Comparison of ENCODE assay signal across 26 cellular contexts in the genomic region with DNA sequence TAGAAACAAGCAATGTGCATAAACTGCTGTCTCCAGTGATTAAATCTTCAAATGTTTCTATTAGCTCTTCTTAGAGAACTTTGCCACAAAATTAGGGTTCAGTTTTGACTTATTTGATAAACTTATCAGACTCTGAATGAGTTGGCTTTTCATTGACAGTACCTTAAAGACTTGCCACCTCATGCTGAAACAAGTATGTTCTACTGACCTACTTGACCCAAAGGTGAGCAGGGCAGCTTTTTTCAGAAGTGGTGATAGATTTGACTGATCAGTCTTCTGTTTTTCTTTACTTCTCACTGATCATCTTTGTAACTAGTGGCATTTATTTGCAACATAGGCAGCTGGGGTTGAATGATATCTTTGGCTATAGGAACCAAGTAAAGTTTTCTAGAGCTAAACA. TPM values are rescaled to one million over a fixed set of nuclear protein-coding genes. Genes with fewer than 3 reads are reported as not detected.
DNase-seq lines count a peak whose midpoint lies in the region; ATAC-seq, FAIRE-seq and TF ChIP-seq lines count a peak whose summit lies in the region.
"Had no signal": no experiment of that assay in that cellular context is flagged by ENCODE, and none has a peak within 500 bp of the region (broad histone marks: within the 10 kb centered on the region; RNA-seq: fewer than 3 reads in every experiment).

No MANE protein-coding gene starts in this region.

- SMC1A ChIA-PET in GM12878 (lab: Charles Lee; ENCODE audit: uncharacterized antibody, unreplicated experiment), result interaction anchor here (1.5 kb wide), 1 partner anchor 8 kb away, joined by 4 read pairs; a partner anchor contains a TSS

- H3K27ac ChIP-seq in cardiac muscle cell (peak overlapping the region; percentile 52), right atrium auricular region (no peak overlapping the region), GM12878 (ENCODE audit: control insufficient read depth, insufficient read depth) (no peak overlapping the region), pancreas (no peak overlapping the region)
- H3K27ac ChIP-seq: BLaER1 had no signal

- RAD21 ChIA-PET in GM12878 (lab: Charles Lee; ENCODE audit: unreplicated experiment), result no interaction called here

- H3K27me3 ChIP-seq in cardiac muscle cell (no peaks in the 10 kb centered on the region), right atrium auricular region (no peaks in the 10 kb centered on the region), GM12878 (replicated peaks in 1 of 2; ENCODE audit: control insufficient read depth in 2 of 2, insufficient read depth in 2 of 2, low read length in 1 of 2) (no peaks in the 10 kb centered on the region), pancreas (no peaks in the 10 kb centered on the region)
- H3K27me3 ChIP-seq: BE2C, BLaER1 had no signal

- POLR2A ChIA-PET in GM12878 (lab: Charles Lee), result interaction anchor here (0.5 kb wide), 1 partner anchor 42 kb away, joined by 4 read pairs; no protein-coding TSS in a partner anchor

- TF ChIP-seq RAD21 in GM12878 (IDR thresholded peaks at IDR 0.05; ENCODE audit: insufficient read depth, low read depth, low read length), result no peak

- no peak for TF ChIP-seq CTCF in cardiac muscle cell (IDR thresholded peaks at IDR 0.05; ENCODE audit: low read depth, low read length)
- TF ChIP-seq CTCF in right atrium auricular region (IDR thresholded peaks at IDR 0.05), result no peak
- TF ChIP-seq CTCF in GM12878 (IDR thresholded peaks at IDR 0.05 in 2 of 3, conservative IDR thresholded peaks at IDR 0.05 in 1 of 3; ENCODE audit: control insufficient read depth in 2 of 3, extremely low read depth in 1 of 3, insufficient read depth in 1 of 3, low read depth in 3 of 3, low read length in 3 of 3), result no peak
- no peak for TF ChIP-seq CTCF in pancreas (IDR thresholded peaks at IDR 0.05)

- peaks cover 37% of the 10 kb centered on the region for H3K4me1 Mint-ChIP-seq in activated T-helper 17 cell treated with anti-CD3 and anti-CD28 coated beads, Interleukin-2, amount 50 U/mL, for 72 hours

- H3K36me3 ChIP-seq in cardiac muscle cell, result no peaks in the 10 kb centered on the region
- H3K36me3 ChIP-seq in right atrium auricular region, result no peaks in the 10 kb centered on the region
- H3K36me3 ChIP-seq in GM12878 (ENCODE audit: control insufficient read depth in 2 of 2, insufficient read depth in 2 of 2, low read length in 1 of 2), result no peaks in the 10 kb centered on the region
- H3K36me3 ChIP-seq in pancreas, result no peaks in the 10 kb centered on the region
- H3K36me3 ChIP-seq: BE2C had no signal

- no peak overlapping the region for H3K9ac ChIP-seq in GM12878 (ENCODE audit: control insufficient read depth, insufficient read depth, low read length)
- H3K9ac ChIP-seq: BLaER1 had no signal

- no peaks in the 10 kb centered on the region for H3K27me3 Mint-ChIP-seq in activated T-helper 17 cell treated with anti-CD3 and anti-CD28 coated beads, Interleukin-2, amount 50 U/mL, for 72 hours
- H3K27me3 Mint-ChIP-seq: CD4-positive, alpha-beta memory T cell; CD4-positive, CD25-positive, alpha-beta regulatory T cell; CD8-positive, alpha-beta memory T cell had no signal

- H4K20me1 ChIP-seq in GM12878 (ENCODE audit: control insufficient read depth, insufficient read depth), result no peaks in the 10 kb centered on the region

- H3K27ac Mint-ChIP-seq in activated T-helper 17 cell treated with anti-CD3 and anti-CD28 coated beads, Interleukin-2, amount 50 U/mL, for 72 hours, result no peak overlapping the region
- H3K27ac Mint-ChIP-seq: CD14-positive monocyte; CD4-positive, alpha-beta memory T cell; CD4-positive, CD25-positive, alpha-beta regulatory T cell; CD8-positive, alpha-beta memory T cell had no signal

- FAIRE-seq in GM12878 (lab: Jason Lieb, UNC), result no peak
- FAIRE-seq in pancreas (lab: Jason Lieb, UNC), result no peak
- FAIRE-seq: A204.1, GM12891, GM19239 had no signal

- intact Hi-C loops in GM12878 (cut with micrococcal nuclease; ENCODE audit: unreplicated experiment), result no loop called here
- intact Hi-C loops in pancreas (cut with DNase I), result no loop called here

- H3K79me2 ChIP-seq in GM12878 (ENCODE audit: control insufficient read depth, insufficient read depth, low read length), result peaks cover 1% of the 10 kb centered on the region; the same call in 1 of the 2 replicates

- H3K4me3 ChIP-seq in cardiac muscle cell (no peak overlapping the region), right atrium auricular region (no peak overlapping the region), GM12878 (no peak overlapping the region), pancreas (no peak overlapping the region)
- H3K4me3 ChIP-seq: BLaER1 had no signal

- no peak overlapping the region for H3K4me2 ChIP-seq in GM12878 (ENCODE audit: control insufficient read depth, insufficient read depth)
- H3K4me2 ChIP-seq: BLaER1 had no signal

- in situ Hi-C loops in GM12878 (cut with MboI), result no loop called here

- no peak overlapping the region for H2AFZ ChIP-seq in GM12878 (ENCODE audit: control insufficient read depth, low read depth, low read length)

- H3K4me1 ChIP-seq in cardiac muscle cell (ENCODE audit: low read depth) (peaks cover 35% of the 10 kb centered on the region), right atrium auricular region (peaks cover 0 to 31% of the 10 kb centered on the region in 2 donors), GM12878 (ENCODE audit: control insufficient read depth, insufficient read depth, low read length) (no peaks in the 10 kb centered on the region), pancreas (peaks cover 0 to 15% (median 5%) of the 10 kb centered on the region in 3 donors)
- H3K4me1 ChIP-seq: BLaER1 had no signal

- CTCF ChIA-PET in GM12878 (lab: Yijun Ruan, JAX), result interaction anchor here (0.8 kb wide), 1 partner anchor 9 kb away, joined by 4 read pairs; no protein-coding TSS in a partner anchor

- H3K9me3 Mint-ChIP-seq in activated T-helper 17 cell treated with anti-CD3 and anti-CD28 coated beads, Interleukin-2, amount 50 U/mL, for 72 hours, result no peaks in the 10 kb centered on the region
- H3K9me3 Mint-ChIP-seq: CD4-positive, alpha-beta memory T cell; CD4-positive, CD25-positive, alpha-beta regulatory T cell; CD8-positive, alpha-beta memory T cell had no signal

- H3K36me3 Mint-ChIP-seq in activated T-helper 17 cell treated with anti-CD3 and anti-CD28 coated beads, Interleukin-2, amount 50 U/mL, for 72 hours (ENCODE audit: low read depth), result no peaks in the 10 kb centered on the region

- no peak overlapping the region for H3K4me3 Mint-ChIP-seq in activated T-helper 17 cell treated with anti-CD3 and anti-CD28 coated beads, Interleukin-2, amount 50 U/mL, for 72 hours
- H3K4me3 Mint-ChIP-seq: CD14-positive monocyte; CD4-positive, alpha-beta memory T cell; CD4-positive, CD25-positive, alpha-beta regulatory T cell; CD8-positive, alpha-beta memory T cell had no signal

- peak; percentile 63 for ATAC-seq in activated T-helper 17 cell treated with anti-CD3 and anti-CD28 coated beads, Interleukin-2, amount 50 U/mL, for 72 hours (replicated peaks)
- ATAC-seq in GM12878 (peak; percentile 41; the same call in 2 of the 3 replicates), pancreas (no peak)

- BruUV-seq in GM12878 (replicated peaks; lab: Mats Ljungman, UMichigan), result no TSS peak

- no peak for DNase-seq in cardiac muscle cell (ENCODE audit: low read depth in 1 of 2, low spot score in 1 of 2)
- no peak for DNase-seq in right atrium auricular region (ENCODE audit: low spot score)
- no peak for DNase-seq in GM12878 (ENCODE audit: low read depth, low spot score)
- DNase-seq in iPS-NIHi11 (ENCODE audit: low spot score), result no peak
- no peak for DNase-seq in pancreas
- DNase-seq: 8988T; ACHN; BE2C; C1 segment of cervical spinal cord; CD4-positive, alpha-beta memory T cell; CD4-positive, CD25-positive, alpha-beta regulatory T cell; CD8-positive, alpha-beta memory T cell; COR-L47; DMS 273 treated with DMSO at 0.1 percent for 48 hours; DMS153; DMS53; DMS79; DND-41; EL; GDM1 had no signal

- TF ChIP-seq EP300 in GM12878 (IDR thresholded peaks at IDR 0.05; ENCODE audit: borderline replicate concordance in 1 of 2, control insufficient read depth in 1 of 2, low read depth in 2 of 2, low read length in 2 of 2), result no peak

- no peak for TF ChIP-seq POLR2A in GM12878 (IDR thresholded peaks at IDR 0.05; ENCODE audit: low read depth, low read length)

- no peaks in the 10 kb centered on the region for H3K9me3 ChIP-seq in cardiac muscle cell (ENCODE audit: low read depth)
- H3K9me3 ChIP-seq in right atrium auricular region, result no peaks in the 10 kb centered on the region
- no peaks in the 10 kb centered on the region for H3K9me3 ChIP-seq in GM12878 (replicated peaks; ENCODE audit: control insufficient read depth, insufficient read depth, low read length)
- H3K9me3 ChIP-seq in pancreas, result no peaks in the 10 kb centered on the region
- H3K9me3 ChIP-seq: BE2C had no signal

RNA-seq across cellular contexts. Expression of a gene that starts 7.8 kb away (rescaled TPM):
- total RNA-seq in cardiac muscle cell (15.6 and 22.6 TPM in 2 replicates), right atrium auricular region (10 to 100 TPM; 15.9 to 29.8 TPM), GM12878 (2014; rRNA removed) (19.8 and 30.8 TPM in 2 replicates), GM12878 (2014; rRNA removed; fragmentation: Illumina TruSeq; extraction: Trizol) (33.9 and 37.7 TPM in 2 replicates), GM12878 (2021) (20.5 and 24.2 TPM in 2 replicates), pancreas (10 to 100 TPM; 15.1 to 25.3 (median 20.3) TPM)
- polyA plus RNA-seq in cardiac muscle cell (9.8 and 13.0 TPM in 2 replicates), GM12878 (2011; rRNA removed) (28.7 and 44.7 TPM in 2 replicates), GM12878 (2014; fragmentation: Illumina TruSeq; extraction: Trizol) (27.5 and 34.3 TPM in 2 replicates), GM12878 (2014; fragmentation: Nextera tagmentation; extraction: Ambion mirVana) (10 to 100 TPM; 23.5 to 28.7 TPM), GM12878 (2014; rRNA removed) (14.9 and 18.8 TPM in 2 replicates), GM12878 (2016; fragmentation: Nextera tagmentation; extraction: Ambion mirVana) (10 to 100 TPM; 10.6 to 13.1 TPM), pancreas (10 to 100 TPM; 13.6 to 17.4 TPM)
- total RNA-seq in activated T-helper 17 cell treated with anti-CD3 and anti-CD28 coated beads, Interleukin-2, amount 50 U/mL, for 72 hours, result 10 to 100 TPM; 11.6 to 19.4 TPM
- 38.4 and 42.2 TPM in 2 replicates for total RNA-seq in GM12878 (2013; cell fraction: nucleolus; rRNA removed)
- polyA plus RNA-seq in GM12878 (2011; ENCODE audit: low read depth), result 18.6 TPM
- 9.6 and 10.4 TPM in 2 replicates for polyA plus RNA-seq in GM12878 (2011; cell fraction: cytosol; rRNA removed)
- polyA plus RNA-seq in GM12878 (2011; cell fraction: nucleus; rRNA removed), result 8.3 and 9.4 TPM in 2 replicates
- polyA plus RNA-seq in GM12878 (2012), result 25.2 and 38.2 TPM in 2 replicates
- polyA minus RNA-seq in GM12878 (2011; rRNA and poly(A)+ RNA removed), result 18.6 and 22.6 TPM in 2 replicates
- 15.5 and 20.6 TPM in 2 replicates for polyA minus RNA-seq in GM12878 (2011; cell fraction: cytosol; rRNA and poly(A)+ RNA removed)
- polyA minus RNA-seq in GM12878 (2011; cell fraction: nucleus; rRNA and poly(A)+ RNA removed), result 14.1 and 20.5 TPM in 2 replicates

RNA-seq across cellular contexts. Expression of a gene that starts 8.1 kb away (rescaled TPM):
- total RNA-seq in cardiac muscle cell, result 10.6 and 11.4 TPM in 2 replicates
- polyA plus RNA-seq in cardiac muscle cell, result 5.3 and 7.2 TPM in 2 replicates
- total RNA-seq in right atrium auricular region, result 10 to 100 TPM; 12.3 to 17.8 TPM
- 1 to 10 TPM in 1 of 2 donors, under 1 TPM in 1; 0.50 to 1.5 TPM for total RNA-seq in activated T-helper 17 cell treated with anti-CD3 and anti-CD28 coated beads, Interleukin-2, amount 50 U/mL, for 72 hours
- total RNA-seq in GM12878 (2013; cell fraction: nucleolus; rRNA removed), result 11.2 and 14.8 TPM in 2 replicates
- 0.71 and 0.73 TPM in 2 replicates for total RNA-seq in GM12878 (2014; rRNA removed)
- 0.18 and 0.54 TPM in 2 replicates for total RNA-seq in GM12878 (2014; rRNA removed; fragmentation: Illumina TruSeq; extraction: Trizol)
- 0.46 and 0.48 TPM in 2 replicates for total RNA-seq in GM12878 (2021)
- polyA plus RNA-seq in GM12878 (2011; ENCODE audit: low read depth), result 0.35 TPM
- polyA plus RNA-seq in GM12878 (2011; rRNA removed), result 0.65 and 1.1 TPM in 2 replicates
- polyA plus RNA-seq in GM12878 (2011; cell fraction: cytosol; rRNA removed), result 0.33 and 0.39 TPM in 2 replicates
- polyA plus RNA-seq in GM12878 (2011; cell fraction: nucleus; rRNA removed), result 0.97 and 2.4 TPM in 2 replicates
- polyA plus RNA-seq in GM12878 (2012), result 0.08 and 0.35 TPM in 2 replicates
- 0.19 and 0.29 TPM in 2 replicates for polyA plus RNA-seq in GM12878 (2014; fragmentation: Illumina TruSeq; extraction: Trizol)
- polyA plus RNA-seq in GM12878 (2014; fragmentation: Nextera tagmentation; extraction: Ambion mirVana), result under 1 TPM; 0.03 to 0.05 TPM
- 0.10 and 0.18 TPM in 2 replicates for polyA plus RNA-seq in GM12878 (2014; rRNA removed)
- polyA plus RNA-seq in GM12878 (2016; fragmentation: Nextera tagmentation; extraction: Ambion mirVana), result under 1 TPM; 0.08 to 0.59 TPM
- 1.2 and 5.5 TPM in 2 replicates for polyA minus RNA-seq in GM12878 (2011; rRNA and poly(A)+ RNA removed)
- 0.27 and 1.2 TPM in 2 replicates for polyA minus RNA-seq in GM12878 (2011; cell fraction: cytosol; rRNA and poly(A)+ RNA removed)
- 3.0 and 4.1 TPM in 2 replicates for polyA minus RNA-seq in GM12878 (2011; cell fraction: nucleus; rRNA and poly(A)+ RNA removed)
- total RNA-seq in pancreas, result 10 to 100 TPM in 2 of 6 donors, 1 to 10 TPM in 4; 5.5 to 15.5 (median 7.3) TPM
- polyA plus RNA-seq in pancreas, result 1 to 10 TPM; 5.4 to 5.5 TPM
- polyA plus RNA-seq: CD4-positive, CD25-positive, alpha-beta regulatory T cell; CD8-positive, alpha-beta memory T cell had no signal

Comparison
In these comparisons a context has a peak if more than half of its experiments do, and no peak if none do; other contexts are left out.
1. ATAC-seq: peak in activated T-helper 17 cell treated with anti-CD3 and anti-CD28 coated beads, Interleukin-2, amount 50 U/mL, for 72 hours (single experiment) and GM12878 (single experiment); none in pancreas (0 of 4).